Comparison of ENCODE assay signal across 28 cellular contexts in genomic region chrX:1836683-1837082, GRCh38.
DNase-seq lines count a peak whose midpoint lies in the region; ATAC-seq, FAIRE-seq and TF ChIP-seq lines count a peak whose summit lies in the region.
"Had no signal": no experiment of that assay in that cellular context is flagged by ENCODE, and none has a peak within 500 bp of the region (broad histone marks: within the 10 kb centered on the region; RNA-seq: fewer than 3 reads in every experiment).

No MANE protein-coding gene starts in this region.

- H3K27me3 Mint-ChIP-seq in chondrocyte (ENCODE audit: low read depth): no peaks in the 10 kb centered on the region

- no peak overlapping the region for H2BK5ac ChIP-seq in mesendoderm (ENCODE audit: low read length)

- H3K4me2 ChIP-seq in A549: no peak overlapping the region
- no peak overlapping the region for H3K4me2 ChIP-seq in mesendoderm (ENCODE audit: low read length)
- H3K4me2 ChIP-seq: BLaER1 treated with 17β-estradiol and CSF1 and Interleukin-3, amounts not matched to agents 10 nM and 100 nM had no signal

- no peak overlapping the region for H3K9ac ChIP-seq in mesendoderm (ENCODE audit: low read length)
- H3K9ac ChIP-seq: BLaER1 treated with 17β-estradiol and CSF1 and Interleukin-3, amounts not matched to agents 10 nM and 100 nM had no signal

- no peak overlapping the region for H3K4me3 Mint-ChIP-seq in chondrocyte (ENCODE audit: unreplicated experiment)
- H3K4me3 Mint-ChIP-seq: B cell; CD4-positive, alpha-beta memory T cell; CD4-positive, CD25-positive, alpha-beta regulatory T cell; CD8-positive, alpha-beta memory T cell had no signal

- H3K79me1 ChIP-seq in mesendoderm (ENCODE audit: low read length): no peaks in the 10 kb centered on the region

- H3K27ac Mint-ChIP-seq in chondrocyte (ENCODE audit: unreplicated experiment): peak overlapping the region; percentile 97
- H3K27ac Mint-ChIP-seq: B cell; CD4-positive, alpha-beta memory T cell; CD4-positive, CD25-positive, alpha-beta regulatory T cell had no signal

- no peak for FAIRE-seq in A549 (lab: Jason Lieb, UNC)
- FAIRE-seq: A204.1, GM12878, GM12892, GM18507, GM19239 had no signal

- POLR2A ChIA-PET in A549 (lab: Yijun Ruan, JAX): no interaction called here
- POLR2A ChIA-PET in HEK293 (lab: Yijun Ruan, JAX): no interaction called here

- H3K9me3 Mint-ChIP-seq in chondrocyte (ENCODE audit: low read depth): peaks cover 4% of the 10 kb centered on the region

- no peak overlapping the region for H3K56ac ChIP-seq in mesendoderm (ENCODE audit: low read length)

- H3K18ac ChIP-seq in mesendoderm (ENCODE audit: low read length): no peak overlapping the region

- H3K36me3 Mint-ChIP-seq in chondrocyte (ENCODE audit: low read depth): no peaks in the 10 kb centered on the region
- H3K36me3 Mint-ChIP-seq: CD4-positive, alpha-beta memory T cell had no signal

- no peak overlapping the region for H4K8ac ChIP-seq in mesendoderm (ENCODE audit: low read depth, low read length)

- WGBS in A549 (ENCODE audit: missing lambda C conversion rate): 52% methylated on average over 6 of the region's 6 CpGs
- WGBS in mesendoderm (ENCODE audit: extremely low coverage, insufficient coverage, low lambda C conversion rate): no CpG with 5 or more reads among the region's 6 CpGs

- ATAC-seq in A549 (no peak), HG03571 (IDR thresholded peaks at IDR 0.05; ENCODE audit: unreplicated experiment) (no peak)
- ATAC-seq: GM12878 had no signal

- H3K4me1 ChIP-seq in A549 (no peaks in the 10 kb centered on the region), HEK293 (ENCODE audit: control insufficient read depth, insufficient read depth, low read length) (no peaks in the 10 kb centered on the region), mesendoderm (ENCODE audit: control insufficient read depth, low read depth, low read length) (no peaks in the 10 kb centered on the region)
- H3K4me1 ChIP-seq: BLaER1 treated with 17β-estradiol and CSF1 and Interleukin-3, amounts not matched to agents 10 nM and 100 nM had no signal

- peaks cover 8% of the 10 kb centered on the region for H3K9me3 ChIP-seq in A549
- H3K9me3 ChIP-seq in HEK293 (ENCODE audit: control insufficient read depth, insufficient read depth, low read depth, low read length): no peaks in the 10 kb centered on the region

- no peak overlapping the region for H3K23ac ChIP-seq in mesendoderm (ENCODE audit: low read length)

- H4K5ac ChIP-seq in mesendoderm (ENCODE audit: low read length): no peak overlapping the region

- H3K27ac ChIP-seq in A549 (no peak overlapping the region), HEK293 (ENCODE audit: extremely low read depth, low read depth, low read length) (no peak overlapping the region), mesendoderm (ENCODE audit: low read depth, low read length) (no peak overlapping the region)
- H3K27ac ChIP-seq: BLaER1 treated with 17β-estradiol and CSF1 and Interleukin-3, amounts not matched to agents 10 nM and 100 nM; C4-2B had no signal

- no peak overlapping the region for H2BK120ac ChIP-seq in mesendoderm (ENCODE audit: low read depth, low read length)

- no peak overlapping the region for H2AK5ac ChIP-seq in mesendoderm (ENCODE audit: low read length)

- no peak overlapping the region for H3K4ac ChIP-seq in mesendoderm (ENCODE audit: low read depth, low read length)

- TF ChIP-seq RAD21 in A549 (conservative IDR thresholded peaks at IDR 0.05 in 1 of 2, IDR thresholded peaks at IDR 0.05 in 1 of 2): no peak

- H3K27me3 ChIP-seq in mesendoderm (ENCODE audit: insufficient read depth, low read length, poor library complexity): no peaks in the 10 kb centered on the region
- H3K27me3 ChIP-seq: BLaER1 treated with 17β-estradiol and CSF1 and Interleukin-3, amounts not matched to agents 10 nM and 100 nM had no signal

- TF ChIP-seq POLR2A in A549 (IDR thresholded peaks at IDR 0.05; ENCODE audit: low read length): no peak

- no peak for TF ChIP-seq EP300 in A549 (IDR thresholded peaks at IDR 0.05)

- H3K79me2 ChIP-seq in mesendoderm (ENCODE audit: control insufficient read depth, insufficient read depth, low read length): no peaks in the 10 kb centered on the region

- H3K36me3 ChIP-seq in HEK293 (ENCODE audit: control insufficient read depth in 2 of 2, insufficient read depth in 1 of 2, low read length in 2 of 2) (no peaks in the 10 kb centered on the region; a peak in 1 of 3 replicates), mesendoderm (ENCODE audit: control insufficient read depth, insufficient read depth, low read length) (no peaks in the 10 kb centered on the region)
- H3K36me3 ChIP-seq: BLaER1 treated with 17β-estradiol and CSF1 and Interleukin-3, amounts not matched to agents 10 nM and 100 nM had no signal

- TF ChIP-seq CTCF in A549 (IDR thresholded peaks at IDR 0.05) (no peak), HEK293 (tag by site-specific recombination; IDR thresholded peaks at IDR 0.05) (no peak), chondrocyte (IDR thresholded peaks at IDR 0.05) (no peak)

- H2BK15ac ChIP-seq in mesendoderm (replicated peaks; ENCODE audit: low read depth): no peak overlapping the region

- CTCF ChIA-PET in A549 (lab: Yijun Ruan, JAX): no interaction called here
- CTCF ChIA-PET in HEK293 (lab: Yijun Ruan, JAX): no interaction called here

- peaks cover 23% of the 10 kb centered on the region for H3K4me1 Mint-ChIP-seq in chondrocyte (ENCODE audit: low read depth)
- H3K4me1 Mint-ChIP-seq: B cell; CD4-positive, alpha-beta memory T cell; CD4-positive, CD25-positive, alpha-beta regulatory T cell; CD8-positive, alpha-beta memory T cell had no signal

- H3K4me3 ChIP-seq in A549 (no peak overlapping the region), HEK293 (ENCODE audit: low read depth, low read length) (no peak overlapping the region), mesendoderm (ENCODE audit: low read length) (no peak overlapping the region)
- H3K4me3 ChIP-seq: BLaER1 treated with 17β-estradiol and CSF1 and Interleukin-3, amounts not matched to agents 10 nM and 100 nM; GM12878 had no signal

- DNase-seq in A549 (ENCODE audit: low read depth in 1 of 2, low spot score in 1 of 2) (peak in 1 of 2 experiments; percentile 17), chondrocyte (ENCODE audit: low spot score) (no peak), mesendoderm (peak; percentile 14), CD1c-positive myeloid dendritic cell (ENCODE audit: extremely low spot score) (no peak), pons (ENCODE audit: low spot score) (no peak)
- DNase-seq: 8988T; AML-193; CD4-positive, alpha-beta memory T cell; CD4-positive, CD25-positive, alpha-beta regulatory T cell; CD8-positive, alpha-beta memory T cell; COR-L47; DMS 273 treated with DMSO at 0.1 percent for 48 hours; DMS153; DMS53; DMS79; DND-41; EL; GDM1 had no signal

TF ChIP-seq in A549, 52 proteins besides CTCF, POLR2A, EP300 and RAD21:
- TF ChIP-seq MAX (IDR thresholded peaks at IDR 0.05) (no peak), ZFP36 (IDR thresholded peaks at IDR 0.05; ENCODE audit: borderline replicate concordance, partially characterized antibody) (peak; percentile 49)

TF ChIP-seq in HEK293, 187 proteins besides CTCF, POLR2A, EP300 and RAD21:
- TF ChIP-seq ZNF221 (tag by site-specific recombination; IDR thresholded peaks at IDR 0.05; ENCODE audit: borderline replicate concordance): no peak
- no peak for TF ChIP-seq ZNF777 (tag by site-specific recombination; IDR thresholded peaks at IDR 0.05; ENCODE audit: borderline replicate concordance)
- no peak for TF ChIP-seq ZNF19 (tag by site-specific recombination; IDR thresholded peaks at IDR 0.05; ENCODE audit: low read depth)
- no peak for TF ChIP-seq EGR2 (tag by site-specific recombination; IDR thresholded peaks at IDR 0.05; ENCODE audit: low read depth)
- TF ChIP-seq SETDB1 (IDR thresholded peaks at IDR 0.05; ENCODE audit: insufficient read length, low read length): peak; percentile 55
